Comparison of ENCODE assay signal across 27 cellular contexts in the genomic region with DNA sequence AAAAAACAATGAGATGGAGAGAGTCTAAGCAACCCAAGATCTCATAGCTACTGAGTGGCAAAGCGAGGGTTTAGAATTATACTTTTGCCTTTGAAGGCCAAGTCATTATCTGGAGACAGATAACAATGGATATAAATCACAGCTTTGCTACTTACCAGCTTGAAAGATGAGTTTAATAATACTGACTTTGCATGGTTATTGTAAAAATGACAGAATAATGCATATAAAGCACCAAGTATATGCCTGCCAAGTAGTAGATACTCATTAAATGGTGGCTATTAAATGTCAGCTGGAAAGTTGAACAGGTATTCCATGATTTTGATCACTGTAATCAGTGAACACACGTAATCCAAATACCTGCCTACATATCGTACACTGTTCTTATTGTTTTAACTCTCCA.
"Had no signal": no experiment of that assay in that cellular context is flagged by ENCODE, and none has a peak within 500 bp of the region (broad histone marks: within the 10 kb centered on the region; RNA-seq: fewer than 3 reads in every experiment).

No MANE protein-coding gene starts in this region.

- H3K36me3 ChIP-seq: brain microvascular endothelial cell, cardiac muscle cell, Peyer's patch, SJSA1 had no signal

- H3K9me3 ChIP-seq: Peyer's patch, SJSA1 had no signal

- H3K27ac ChIP-seq: brain microvascular endothelial cell, cardiac muscle cell, KMS-11, Peyer's patch, SJSA1 had no signal

- H3K4me3 ChIP-seq: cardiac muscle cell, Peyer's patch, SJSA1 had no signal

- H3K9ac ChIP-seq: KMS-11 had no signal

- H3K27me3 ChIP-seq: brain microvascular endothelial cell, cardiac muscle cell, Peyer's patch, SJSA1 had no signal

- ATAC-seq: activated CD8-positive, alpha-beta memory T cell treated with anti-CD3 and anti-CD28 coated beads, Interleukin-2, amount 10 ng/mL, durations not matched to agents 7 days and 5 days; T-helper 17 cell; WTC11 had no signal

- DNase-seq: activated CD4-positive, alpha-beta T cell treated with anti-CD3 and anti-CD28 coated beads, Interleukin-2, amount 10 ng/mL, durations not matched to agents 24 days and 14 days; activated CD4-positive, alpha-beta T cell treated with anti-CD3 and anti-CD28 coated beads, Interleukin-2, amount 50 U/mL, for 48 hours; activated CD4-positive, CD25-positive, alpha-beta regulatory T cell treated with anti-CD3 and anti-CD28 coated beads, Interleukin-2, amount 50 U/mL, for 72 hours; activated CD8-positive, alpha-beta memory T cell treated with anti-CD3 and anti-CD28 coated beads, Interleukin-2, amount 10 ng/mL, durations not matched to agents 7 days and 5 days; activated gamma-delta T cell treated with Interleukin-2 at 50 U/mL for 16 hours; activated naive CD4-positive, alpha-beta T cell treated with anti-CD3 and anti-CD28 coated beads, Interleukin-2, amount 10 ng/mL, durations not matched to agents 7 days and 5 days; activated naive CD8-positive, alpha-beta T cell treated with anti-CD3 and anti-CD28 coated beads for 36 hours; activated T-cell treated with anti-CD3 and anti-CD28 coated beads, Interleukin-2, amount 50 U/mL, for 48 hours; brain microvascular endothelial cell; cerebellar nuclear complex; NCI-H1092 treated with DMSO at 0.1 percent for 48 hours; NCI-H1417 treated with DMSO at 0.1 percent for 48 hours; NCI-H1694; NCI-H2029 treated with DMSO at 0.1 percent for 48 hours; NCI-H345; NCI-H510A; NCI-H526 treated with DMSO at 0.1 percent for 48 hours; NK-92 treated with Interleukin-12 subunit alpha and Interleukin-12 subunit beta, amount 100 ng/mL, for 24 hours; OCI-M1; Peyer's patch; SHP77; T-helper 17 cell; T-helper 9 cell had no signal

- H3K4me2 ChIP-seq: KMS-11 had no signal

- H3K4me1 ChIP-seq: Peyer's patch had no signal
